21 cellular contexts compared by ENCODE assay signal in genomic region chr3:102036472-102036871, GRCh38.
"Had no signal": no experiment of that assay in that cellular context is flagged by ENCODE, and none has a peak within 500 bp of the region (broad histone marks: within the 10 kb centered on the region; RNA-seq: fewer than 3 reads in every experiment).

No MANE protein-coding gene starts in this region.

- H3K4me1 Mint-ChIP-seq: neural progenitor cell had no signal

- H3K36me3 Mint-ChIP-seq: immature natural killer cell, neural progenitor cell had no signal

- H3K9me3 ChIP-seq: gastrocnemius medialis, lower lobe of right lung, pancreas, upper lobe of left lung, uterus had no signal

- H3K4me2 ChIP-seq: neural progenitor cell had no signal

- H3K36me3 ChIP-seq: esophagus muscularis mucosa, gastrocnemius medialis, left ventricle myocardium inferior, lower lobe of right lung, neural progenitor cell, pancreas, tibial artery, upper lobe of left lung, uterus had no signal

- DNase-seq: effector memory CD4-positive, alpha-beta T cell; gastrocnemius medialis; immature natural killer cell; left ventricle myocardium inferior; lower lobe of right lung; midbrain; nucleus accumbens; pancreas; right cardiac atrium; small intestine; stimulated activated CD4-positive, alpha-beta T cell treated with anti-CD3 and anti-CD28 coated beads, Interleukin-12 subunit alpha, Interleukin-12 subunit beta, amount 100 ng/mL, for 4 hours; stimulated activated naive CD8-positive, alpha-beta T cell treated with anti-CD3 and anti-CD28 coated beads, Interleukin-15, Interleukin-2, amounts not matched to agents 100 U/mL and 50 U/mL, for 24 hours; tibial artery; upper lobe of left lung; uterus had no signal

- ATAC-seq: gastrocnemius medialis; lower lobe of right lung; natural killer cell treated with Interleukin-12 subunit alpha and Interleukin-12 subunit beta and Interleukin-15 and Interleukin-18, amount 100 ng/mL, for 72 hours; pancreas; right cardiac atrium; stimulated activated naive CD8-positive, alpha-beta T cell treated with anti-CD3 and anti-CD28 coated beads, Interleukin-15, Interleukin-2, amounts not matched to agents 100 U/mL and 50 U/mL, for 24 hours had no signal

- H3K4me3 ChIP-seq: esophagus muscularis mucosa, gastrocnemius medialis, left ventricle myocardium inferior, lower lobe of right lung, neural progenitor cell, pancreas, tibial artery, upper lobe of left lung, uterus had no signal

- H3K27me3 ChIP-seq: esophagus muscularis mucosa, gastrocnemius medialis, neural progenitor cell, pancreas, tibial artery, upper lobe of left lung, uterus had no signal

- H3K27ac Mint-ChIP-seq: immature natural killer cell; memory B cell; natural killer cell treated with Interleukin-12 subunit alpha and Interleukin-12 subunit beta and Interleukin-15 and Interleukin-18, amount 100 ng/mL, for 72 hours; neural progenitor cell; progenitor cell of endocrine pancreas had no signal

- H3K27ac ChIP-seq: epithelial cell of prostate, gastrocnemius medialis, left ventricle myocardium inferior, lower lobe of right lung, neural progenitor cell, pancreas, upper lobe of left lung, uterus had no signal

- H3K4me3 Mint-ChIP-seq: immature natural killer cell; memory B cell; natural killer cell treated with Interleukin-12 subunit alpha and Interleukin-12 subunit beta and Interleukin-15 and Interleukin-18, amount 100 ng/mL, for 72 hours; neural progenitor cell had no signal

- H2AFZ ChIP-seq: neural progenitor cell had no signal

- H3K27me3 Mint-ChIP-seq: memory B cell, progenitor cell of endocrine pancreas had no signal

- H3K4me1 ChIP-seq: gastrocnemius medialis, left ventricle myocardium inferior, lower lobe of right lung, neural progenitor cell, pancreas, upper lobe of left lung, uterus had no signal

- H3K9ac ChIP-seq: neural progenitor cell had no signal
